In the genomic region with DNA sequence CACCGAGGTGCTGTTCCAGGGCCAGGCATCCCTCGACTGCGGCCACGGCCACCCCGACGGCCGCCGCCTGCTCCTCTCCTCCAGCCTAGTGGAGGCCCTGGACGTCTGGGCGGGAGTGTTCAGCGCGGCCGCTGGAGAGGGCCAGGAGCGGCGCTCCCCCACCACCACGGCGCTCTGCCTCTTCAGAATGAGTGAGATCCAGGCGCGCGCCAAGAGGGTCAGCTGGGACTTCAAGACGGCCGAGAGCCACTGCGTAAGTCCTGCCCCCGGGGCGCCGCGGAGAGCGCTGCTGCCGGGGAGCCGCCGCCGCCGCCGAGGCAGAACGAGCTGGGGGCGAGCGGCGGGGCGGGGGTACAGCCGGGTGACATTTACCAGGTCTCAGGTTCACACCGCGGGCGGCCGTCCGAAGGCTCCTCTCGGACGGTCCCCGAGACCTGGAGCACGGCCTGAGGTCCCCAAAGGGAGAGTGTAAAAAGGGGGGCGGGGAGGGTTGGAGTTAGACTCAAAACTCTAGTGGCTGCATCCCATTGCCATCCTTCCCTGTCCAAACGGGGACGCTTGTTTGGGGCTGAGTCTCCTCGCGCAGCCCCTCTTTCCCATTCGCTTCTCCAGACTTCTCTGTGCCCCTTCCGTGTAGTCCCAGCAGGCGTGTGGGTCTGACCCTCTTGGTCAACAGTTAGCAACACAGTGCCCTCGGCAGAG, we compare ENCODE assay signal across 8 cellular contexts. TPM values are rescaled to one million over a fixed set of nuclear protein-coding genes. Genes with fewer than 3 reads are reported as not detected.
DNase-seq lines count a peak whose midpoint lies in the region; ATAC-seq lines count a peak whose summit lies in the region.

No MANE protein-coding gene starts in this region.

- peak overlapping the region; percentile 52; the same call in 1 of the 2 replicates for H2AFZ ChIP-seq in GM23248

- H3K79me2 ChIP-seq in GM23248 (ENCODE audit: insufficient read depth) = no peaks in the 10 kb centered on the region

- H3K27ac ChIP-seq in GM23248 (no peak overlapping the region), ectodermal cell (ENCODE audit: insufficient read depth, low read depth, low read length, poor library complexity, severe bottlenecking) (no peak overlapping the region), aorta (ENCODE audit: low read depth in 1 of 2, low read length in 2 of 2) (no peak overlapping the region)

- peak overlapping the region; percentile 57; the same call in 1 of the 2 replicates for H3K4me3 ChIP-seq in GM08714 (ENCODE audit: low read length)
- peak overlapping the region; percentile 67; the same call in 1 of the 2 replicates for H3K4me3 ChIP-seq in GM23248
- H3K4me3 ChIP-seq in ectodermal cell (ENCODE audit: insufficient read depth, low read depth, low read length) = peak overlapping the region; percentile 63
- H3K4me3 ChIP-seq in aorta (ENCODE audit: low read length in 2 of 2) = no peak overlapping the region

- no peak overlapping the region for H3K9ac ChIP-seq in GM23248

- no peaks in the 10 kb centered on the region for H3K36me3 ChIP-seq in GM23248 (ENCODE audit: low read depth)
- H3K36me3 ChIP-seq in ectodermal cell (ENCODE audit: control insufficient read depth, insufficient read depth, low read length) = no peaks in the 10 kb centered on the region
- no peaks in the 10 kb centered on the region for H3K36me3 ChIP-seq in aorta (ENCODE audit: control insufficient read depth in 1 of 2, insufficient read depth in 2 of 2, low read length in 1 of 2)

- peaks cover 59% of the 10 kb centered on the region for H3K27me3 ChIP-seq in GM23248 (replicated peaks; ENCODE audit: insufficient read depth)
- peaks cover 65% of the 10 kb centered on the region for H3K27me3 ChIP-seq in ectodermal cell (ENCODE audit: control insufficient read depth, insufficient read depth, low read length, poor library complexity, severe bottlenecking)
- no peaks in the 10 kb centered on the region for H3K27me3 ChIP-seq in aorta (ENCODE audit: control insufficient read depth in 1 of 2, insufficient read depth in 2 of 2, low read length in 1 of 2)

- 4 to 7% methylated on average over 40 to 44 of the region's 58 CpGs for WGBS in GM23248 (ENCODE audit: low coverage in 1 of 2, low lambda C conversion rate in 2 of 2, missing lambda C conversion rate in 2 of 2), 2 experiments
- 1% methylated on average over 58 of the region's 58 CpGs for WGBS in ectodermal cell, 2 experiments
- 0 to 1% methylated on average over 52 to 58 of the region's 58 CpGs for WGBS in aorta, 2 donors

- no peaks in the 10 kb centered on the region for H3K9me2 ChIP-seq in GM23248 (ENCODE audit: insufficient read depth)

- H3K9me3 ChIP-seq in GM23248 (ENCODE audit: low read depth) = no peaks in the 10 kb centered on the region
- H3K9me3 ChIP-seq in ectodermal cell (ENCODE audit: control insufficient read depth, low read length) = no peaks in the 10 kb centered on the region
- H3K9me3 ChIP-seq in aorta (ENCODE audit: control insufficient read depth, low read length) = no peaks in the 10 kb centered on the region

- H3F3A ChIP-seq in GM23248 (ENCODE audit: insufficient read depth) = no peaks in the 10 kb centered on the region

- H3K4me2 ChIP-seq in GM23248 (ENCODE audit: unreplicated experiment) = no peak overlapping the region

- H3K4me1 ChIP-seq in GM23248 (ENCODE audit: insufficient read depth) (no peaks in the 10 kb centered on the region), ectodermal cell (ENCODE audit: control insufficient read depth, insufficient read depth, low read length) (peaks cover 17% of the 10 kb centered on the region), aorta (ENCODE audit: control insufficient read depth in 1 of 2, insufficient read depth in 2 of 2, low read length in 2 of 2) (no peaks in the 10 kb centered on the region)

- in situ Hi-C loops in GM23248 (cut with MboI) = loop anchor here (10.0 to 25.0 kb wide), 3 partner anchors 285 to 1187 kb away; no protein-coding TSS in a partner anchor

- ATAC-seq in aorta (ENCODE audit: low FRiP score) = peak; percentile 3
- no peak for ATAC-seq in left lobe of liver

- intact Hi-C loops in aorta (cut with DNase I) = loop anchor here in 1 of 2 donors (10.0 kb wide), 1 partner anchor 285 kb away; no protein-coding TSS in a partner anchor

- H4K20me1 ChIP-seq in GM23248 (ENCODE audit: insufficient read depth) = no peaks in the 10 kb centered on the region

- DNase-seq in GM23248 (peak; percentile 41), OCI-M1 (lab: John Stamatoyannopoulos, UW) (peak; percentile 62), mucosa of gallbladder (ENCODE audit: low spot score) (peak; percentile 28), aorta (peak in 1 of 2 donors; percentile 72), NCI-H2081 treated with DMSO at 0.1 percent for 48 hours (lab: John Stamatoyannopoulos, UW) (no peak), left lobe of liver (ENCODE audit: low spot score) (no peak)

RNA-seq across cellular contexts. Expression of gene PLXNC1, which starts 1.6 kb away (rescaled TPM):
- 1.9 and 2.1 TPM in 2 replicates for total RNA-seq in GM23248 (2014; rRNA removed; shearing (Covaris generic))
- polyA plus RNA-seq in GM23248 (2016; fragmentation: Nextera tagmentation; extraction: Ambion mirVana) = 0.70 and 0.78 TPM in 2 replicates
- 4.8 TPM for polyA plus RNA-seq in ectodermal cell (2013, experiment 1 of 4)
- polyA plus RNA-seq in ectodermal cell (2013, experiment 2 of 4) = 4.2 TPM
- 5.4 TPM for polyA plus RNA-seq in ectodermal cell (2013, experiment 3 of 4)
- polyA plus RNA-seq in ectodermal cell (2013, experiment 4 of 4) = 7.1 TPM
- total RNA-seq in mucosa of gallbladder = 17.6 TPM
- 10 to 100 TPM in 1 of 2 donors, 1 to 10 TPM in 1; 7.5 to 26.8 TPM for total RNA-seq in aorta
- polyA plus RNA-seq in aorta = 1 to 10 TPM; 1.2 to 3.4 TPM
- 1.1 TPM for total RNA-seq in left lobe of liver

Comparison
In these comparisons a context has a peak if more than half of its experiments do, and no peak if none do; other contexts are left out.
1. H3K4me3 ChIP-seq: peak in GM08714 (single experiment), GM23248 (single experiment) and ectodermal cell (single experiment); none in aorta (0 of 2).
2. DNase-seq: peak in GM23248 (single experiment), OCI-M1 (single experiment) and mucosa of gallbladder (single experiment); none in NCI-H2081 treated with DMSO at 0.1 percent for 48 hours (single experiment) and left lobe of liver (single experiment).